9 cellular contexts compared by ENCODE assay signal in genomic region chr4:9498468-9499058, GRCh38. TPM values are rescaled to one million over a fixed set of nuclear protein-coding genes. Genes with fewer than 3 reads are reported as not detected.
"Had no signal": no experiment of that assay in that cellular context is flagged by ENCODE, and none has a peak within 500 bp of the region (broad histone marks: within the 10 kb centered on the region; RNA-seq: fewer than 3 reads in every experiment).

No MANE protein-coding gene starts in this region.

RNA-seq across cellular contexts. Expression of gene DEFB131A, which starts 54.3 kb away (rescaled TPM):
- total RNA-seq: activated CD8-positive, alpha-beta T cell treated with anti-CD3 and anti-CD28 coated beads for 36 hours; activated T-cell treated with anti-CD3 and anti-CD28 coated beads, Interleukin-2, amount 50 U/mL, for 4 hours; endothelial cell of umbilical vein; foreskin keratinocyte; kidney; liver; SJCRH30; skeletal muscle tissue; ureter had no signal
- polyA plus RNA-seq: endothelial cell of umbilical vein, foreskin keratinocyte, liver had no signal
